ENCODE assay signal across 24 cellular contexts in genomic region chr2:15768142-15769088, GRCh38.
"Had no signal": no experiment of that assay in that cellular context is flagged by ENCODE, and none has a peak within 500 bp of the region (broad histone marks: within the 10 kb centered on the region; RNA-seq: fewer than 3 reads in every experiment).

No MANE protein-coding gene starts in this region.

- H3K9me3 ChIP-seq: body of pancreas, prostate gland, testis, upper lobe of left lung had no signal

- H3K27ac ChIP-seq: body of pancreas, foreskin keratinocyte, hepatocyte, prostate gland, testis, upper lobe of left lung had no signal

- DNase-seq: activated CD4-positive, alpha-beta memory T cell treated with anti-CD3 and anti-CD28 coated beads, Interleukin-2, amount 10 ng/mL, durations not matched to agents 7 days and 5 days; activated CD4-positive, alpha-beta T cell treated with anti-CD3 and anti-CD28 coated beads for 48 hours; activated CD4-positive, CD25-positive, alpha-beta regulatory T cell; activated CD8-positive, alpha-beta memory T cell treated with anti-CD3 and anti-CD28 coated beads, Interleukin-2, amount 10 ng/mL, durations not matched to agents 7 days and 5 days; activated naive CD4-positive, alpha-beta T cell treated with Interleukin-2 at 50 U/mL for 16 hours; activated naive CD8-positive, alpha-beta T cell treated with anti-CD3 and anti-CD28 coated beads, Interleukin-2, amount 10 ng/mL, durations not matched to agents 7 days and 5 days; amygdala; body of pancreas; caudate nucleus; foreskin keratinocyte; midbrain; stimulated activated CD4-positive, alpha-beta T cell treated with anti-CD3 and anti-CD28 coated beads, Interleukin-4, amount 100 ng/mL, for 24 hours; T1000; testis had no signal

- H3K27ac Mint-ChIP-seq: activated CD4-positive, alpha-beta memory T cell treated with anti-CD3 and anti-CD28 coated beads, Interleukin-2, amount 10 ng/mL, durations not matched to agents 7 days and 5 days; activated CD8-positive, alpha-beta memory T cell treated with anti-CD3 and anti-CD28 coated beads, Interleukin-2, amount 10 ng/mL, durations not matched to agents 7 days and 5 days; activated naive CD8-positive, alpha-beta T cell treated with anti-CD3 and anti-CD28 coated beads, Interleukin-2, amount 10 ng/mL, durations not matched to agents 7 days and 5 days; activated T-helper 17 cell treated with anti-CD3 and anti-CD28 coated beads, Interleukin-2, amount 50 U/mL, for 72 hours; stimulated activated effector memory CD8-positive, alpha-beta T cell treated with anti-CD3 and anti-CD28 coated beads, Interleukin-12 subunit alpha, Interleukin-12 subunit beta, amount 100 ng/mL, for 72 hours had no signal

- H3K4me3 ChIP-seq: body of pancreas, hepatocyte, lung, prostate gland, smooth muscle cell, testis, upper lobe of left lung had no signal

- H3K36me3 Mint-ChIP-seq: activated CD8-positive, alpha-beta memory T cell treated with anti-CD3 and anti-CD28 coated beads, Interleukin-2, amount 10 ng/mL, durations not matched to agents 7 days and 5 days; activated naive CD8-positive, alpha-beta T cell treated with anti-CD3 and anti-CD28 coated beads, Interleukin-2, amount 10 ng/mL, durations not matched to agents 7 days and 5 days; stimulated activated effector memory CD8-positive, alpha-beta T cell treated with anti-CD3 and anti-CD28 coated beads, Interleukin-12 subunit alpha, Interleukin-12 subunit beta, amount 100 ng/mL, for 72 hours had no signal

- H3K27me3 ChIP-seq: body of pancreas, foreskin keratinocyte, hepatocyte, testis, upper lobe of left lung had no signal

- H3K4me1 ChIP-seq: foreskin keratinocyte, prostate gland, testis, upper lobe of left lung had no signal

- H3K4me3 Mint-ChIP-seq: activated CD4-positive, alpha-beta memory T cell treated with anti-CD3 and anti-CD28 coated beads, Interleukin-2, amount 10 ng/mL, durations not matched to agents 7 days and 5 days; activated CD8-positive, alpha-beta memory T cell treated with anti-CD3 and anti-CD28 coated beads, Interleukin-2, amount 10 ng/mL, durations not matched to agents 7 days and 5 days; activated naive CD8-positive, alpha-beta T cell treated with anti-CD3 and anti-CD28 coated beads, Interleukin-2, amount 10 ng/mL, durations not matched to agents 7 days and 5 days; activated T-helper 17 cell treated with anti-CD3 and anti-CD28 coated beads, Interleukin-2, amount 50 U/mL, for 72 hours; nephron; stimulated activated effector memory CD8-positive, alpha-beta T cell treated with anti-CD3 and anti-CD28 coated beads, Interleukin-12 subunit alpha, Interleukin-12 subunit beta, amount 100 ng/mL, for 72 hours had no signal

- H3K9me3 Mint-ChIP-seq: activated CD4-positive, alpha-beta memory T cell treated with anti-CD3 and anti-CD28 coated beads, Interleukin-2, amount 10 ng/mL, durations not matched to agents 7 days and 5 days; activated naive CD8-positive, alpha-beta T cell treated with anti-CD3 and anti-CD28 coated beads, Interleukin-2, amount 10 ng/mL, durations not matched to agents 7 days and 5 days; activated T-helper 17 cell treated with anti-CD3 and anti-CD28 coated beads, Interleukin-2, amount 50 U/mL, for 72 hours; nephron; stimulated activated effector memory CD8-positive, alpha-beta T cell treated with anti-CD3 and anti-CD28 coated beads, Interleukin-12 subunit alpha, Interleukin-12 subunit beta, amount 100 ng/mL, for 72 hours had no signal

- H3K27me3 Mint-ChIP-seq: activated CD4-positive, alpha-beta memory T cell treated with anti-CD3 and anti-CD28 coated beads, Interleukin-2, amount 10 ng/mL, durations not matched to agents 7 days and 5 days; activated CD8-positive, alpha-beta memory T cell treated with anti-CD3 and anti-CD28 coated beads, Interleukin-2, amount 10 ng/mL, durations not matched to agents 7 days and 5 days; activated naive CD8-positive, alpha-beta T cell treated with anti-CD3 and anti-CD28 coated beads, Interleukin-2, amount 10 ng/mL, durations not matched to agents 7 days and 5 days; activated T-helper 17 cell treated with anti-CD3 and anti-CD28 coated beads, Interleukin-2, amount 50 U/mL, for 72 hours had no signal

- ATAC-seq: activated CD8-positive, alpha-beta memory T cell treated with anti-CD3 and anti-CD28 coated beads, Interleukin-2, amount 10 ng/mL, durations not matched to agents 7 days and 5 days; activated T-helper 17 cell treated with anti-CD3 and anti-CD28 coated beads, Interleukin-2, amount 50 U/mL, for 72 hours; body of pancreas; foreskin keratinocyte; left lobe of liver; sciatic nerve; stimulated activated effector memory CD8-positive, alpha-beta T cell treated with anti-CD3 and anti-CD28 coated beads, Interleukin-12 subunit alpha, Interleukin-12 subunit beta, amount 100 ng/mL, for 72 hours had no signal

- H3K36me3 ChIP-seq: prostate gland, upper lobe of left lung had no signal

- H3K4me1 Mint-ChIP-seq: activated CD4-positive, alpha-beta memory T cell treated with anti-CD3 and anti-CD28 coated beads, Interleukin-2, amount 10 ng/mL, durations not matched to agents 7 days and 5 days; activated CD8-positive, alpha-beta memory T cell treated with anti-CD3 and anti-CD28 coated beads, Interleukin-2, amount 10 ng/mL, durations not matched to agents 7 days and 5 days; activated naive CD8-positive, alpha-beta T cell treated with anti-CD3 and anti-CD28 coated beads, Interleukin-2, amount 10 ng/mL, durations not matched to agents 7 days and 5 days; activated T-helper 17 cell treated with anti-CD3 and anti-CD28 coated beads, Interleukin-2, amount 50 U/mL, for 72 hours; stimulated activated effector memory CD8-positive, alpha-beta T cell treated with anti-CD3 and anti-CD28 coated beads, Interleukin-12 subunit alpha, Interleukin-12 subunit beta, amount 100 ng/mL, for 72 hours had no signal
